In the genomic region with DNA sequence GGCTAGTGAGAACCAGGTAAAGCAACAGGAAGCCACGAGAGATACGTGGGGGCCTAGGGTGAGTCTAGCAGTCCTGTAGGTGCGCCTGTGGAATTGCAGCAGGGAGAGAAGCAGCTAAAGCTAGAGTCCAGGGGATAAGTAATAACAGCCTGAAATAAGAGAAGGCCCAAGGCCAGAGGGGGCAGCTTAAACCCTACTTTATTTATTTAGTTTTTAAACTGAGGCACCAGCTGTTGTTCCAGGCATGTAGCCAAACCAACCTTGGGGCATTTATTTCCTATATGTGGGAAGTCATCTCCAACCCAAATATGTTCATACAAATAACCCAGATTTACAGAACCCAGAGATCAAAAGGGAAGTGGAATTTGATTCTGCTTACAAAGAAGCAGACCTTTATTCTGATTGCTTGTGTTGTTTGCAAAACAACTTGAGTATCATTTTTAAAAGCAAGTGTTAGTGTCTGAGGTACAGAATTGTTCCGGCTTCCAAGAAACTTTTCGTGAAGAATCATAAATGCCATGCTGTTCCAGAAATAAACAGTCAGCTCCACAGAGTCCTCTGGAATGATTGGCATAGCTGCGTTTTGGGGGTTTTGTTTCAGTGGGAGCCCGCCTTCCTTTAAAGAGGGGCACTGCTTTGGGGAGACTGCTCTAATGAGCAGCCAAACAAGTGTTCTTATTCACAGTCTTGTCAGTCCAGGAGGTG, we compare ENCODE assay signal across 12 cellular contexts.
DNase-seq lines count a peak whose midpoint lies in the region; ATAC-seq and TF ChIP-seq lines count a peak whose summit lies in the region.
"Had no signal": no experiment of that assay in that cellular context is flagged by ENCODE, and none has a peak within 500 bp of the region (broad histone marks: within the 10 kb centered on the region; RNA-seq: fewer than 3 reads in every experiment).

No MANE protein-coding gene starts in this region.

- H3K4me3 ChIP-seq in AG09309 (ENCODE audit: control insufficient read depth, low read depth, low read length) = no peak overlapping the region
- H3K4me3 ChIP-seq in RWPE2 (ENCODE audit: severe bottlenecking) = no peak overlapping the region
- no peak overlapping the region for H3K4me3 ChIP-seq in fibroblast of pulmonary artery (replicated peaks; ENCODE audit: low read depth, low read length)
- H3K4me3 ChIP-seq in CD8-positive, alpha-beta memory T cell (ENCODE audit: low read length) = no peak overlapping the region

- H3K36me3 Mint-ChIP-seq in CD8-positive, alpha-beta memory T cell = no peaks in the 10 kb centered on the region

- POLR2A ChIA-PET in HEK293T (lab: Yijun Ruan, JAX) = no interaction called here
- POLR2A ChIA-PET in CD8-positive, alpha-beta memory T cell (lab: Charles Lee) = no interaction called here

- H3K9me3 ChIP-seq in RWPE2 (ENCODE audit: severe bottlenecking) = no peaks in the 10 kb centered on the region
- H3K9me3 ChIP-seq in CD8-positive, alpha-beta memory T cell (ENCODE audit: low read length) = no peaks in the 10 kb centered on the region

- DNase-seq in AG09309 (ENCODE audit: low read depth) (no peak), HEK293T (ENCODE audit: extremely low spot score) (peak; percentile 16), RWPE2 (ENCODE audit: low spot score) (no peak), fibroblast of pulmonary artery (ENCODE audit: low read depth) (peak; percentile 64), glomerular visceral epithelial cell (ENCODE audit: extremely low spot score) (no peak)
- no peak for DNase-seq in CD8-positive, alpha-beta memory T cell
- DNase-seq: Calu3, kidney, SW 1271 had no signal

- peaks cover 0 to 4% of the 10 kb centered on the region in 2 donors for H3K27me3 Mint-ChIP-seq in CD8-positive, alpha-beta memory T cell
- H3K27me3 Mint-ChIP-seq: dendritic cell treated with granulocyte-macrophage colony-stimulating factor and Interleukin-4, amounts not matched to agents 40 ng/mL and 50 ng/mL, for 4 days had no signal

- H3K9me3 Mint-ChIP-seq in CD8-positive, alpha-beta memory T cell = no peaks in the 10 kb centered on the region
- H3K9me3 Mint-ChIP-seq: dendritic cell treated with granulocyte-macrophage colony-stimulating factor and Interleukin-4, amounts not matched to agents 40 ng/mL and 50 ng/mL, for 4 days had no signal

- no peaks in the 10 kb centered on the region for H3K4me1 Mint-ChIP-seq in CD8-positive, alpha-beta memory T cell

- H3K27ac Mint-ChIP-seq in CD8-positive, alpha-beta memory T cell = no peak overlapping the region
- H3K27ac Mint-ChIP-seq: dendritic cell treated with granulocyte-macrophage colony-stimulating factor and Interleukin-4, amounts not matched to agents 40 ng/mL and 50 ng/mL, for 4 days had no signal

- peak; percentile 54; the same call in 2 of the 3 replicates for ATAC-seq in RWPE2 (ENCODE audit: low read depth)
- no peak for ATAC-seq in GM21526 (IDR thresholded peaks at IDR 0.05; ENCODE audit: low FRiP score, unreplicated experiment)
- ATAC-seq in GM18867 (IDR thresholded peaks at IDR 0.05; ENCODE audit: unreplicated experiment) = no peak

- H3K4me3 Mint-ChIP-seq in CD8-positive, alpha-beta memory T cell = no peak overlapping the region
- H3K4me3 Mint-ChIP-seq: dendritic cell treated with granulocyte-macrophage colony-stimulating factor and Interleukin-4, amounts not matched to agents 40 ng/mL and 50 ng/mL, for 4 days had no signal

- CTCF ChIA-PET in HEK293T (lab: Yijun Ruan, JAX) = no interaction called here
- CTCF ChIA-PET in CD8-positive, alpha-beta memory T cell (lab: Charles Lee) = interaction anchor here (1.6 kb wide), 1 partner anchor 9 kb away, joined by 3 read pairs; no protein-coding TSS in a partner anchor

- peak overlapping the region; percentile 56 for H3K27ac ChIP-seq in RWPE2 (ENCODE audit: poor library complexity, severe bottlenecking)
- no peak overlapping the region for H3K27ac ChIP-seq in CD8-positive, alpha-beta memory T cell (ENCODE audit: low read depth, low read length)

- H3K27me3 ChIP-seq in RWPE2 (ENCODE audit: insufficient read depth, poor library complexity, severe bottlenecking) = no peaks in the 10 kb centered on the region
- no peaks in the 10 kb centered on the region for H3K27me3 ChIP-seq in CD8-positive, alpha-beta memory T cell (ENCODE audit: insufficient read depth, low read length, poor library complexity, severe bottlenecking)

- H3K4me1 ChIP-seq in RWPE2 (ENCODE audit: insufficient read depth, poor library complexity, severe bottlenecking) = peaks cover 6% of the 10 kb centered on the region
- no peaks in the 10 kb centered on the region for H3K4me1 ChIP-seq in CD8-positive, alpha-beta memory T cell (ENCODE audit: insufficient read depth, low read length)

- H3K36me3 ChIP-seq in RWPE2 (ENCODE audit: low read depth) = no peaks in the 10 kb centered on the region
- H3K36me3 ChIP-seq in CD8-positive, alpha-beta memory T cell (ENCODE audit: insufficient read depth, low read length) = no peaks in the 10 kb centered on the region

- TF ChIP-seq CTCF in AG09309 (IDR thresholded peaks at IDR 0.05; ENCODE audit: control insufficient read depth, insufficient read depth, low read depth, low read length, missing control alignments) (peak; percentile 26), RWPE2 (IDR thresholded peaks at IDR 0.05; ENCODE audit: poor library complexity, severe bottlenecking) (no peak), fibroblast of pulmonary artery (IDR thresholded peaks at IDR 0.05; ENCODE audit: low read length, missing control alignments) (peak; percentile 27)

TF ChIP-seq in HEK293T, 16 proteins besides CTCF, POLR2A, EP300 and RAD21:
- no peak for TF ChIP-seq BHLHE40 (IDR thresholded peaks at IDR 0.05; ENCODE audit: borderline replicate concordance)
- TF ChIP-seq LEF1 (IDR thresholded peaks at IDR 0.05; ENCODE audit: borderline replicate concordance) = no peak
- TF ChIP-seq, protein P1, sequence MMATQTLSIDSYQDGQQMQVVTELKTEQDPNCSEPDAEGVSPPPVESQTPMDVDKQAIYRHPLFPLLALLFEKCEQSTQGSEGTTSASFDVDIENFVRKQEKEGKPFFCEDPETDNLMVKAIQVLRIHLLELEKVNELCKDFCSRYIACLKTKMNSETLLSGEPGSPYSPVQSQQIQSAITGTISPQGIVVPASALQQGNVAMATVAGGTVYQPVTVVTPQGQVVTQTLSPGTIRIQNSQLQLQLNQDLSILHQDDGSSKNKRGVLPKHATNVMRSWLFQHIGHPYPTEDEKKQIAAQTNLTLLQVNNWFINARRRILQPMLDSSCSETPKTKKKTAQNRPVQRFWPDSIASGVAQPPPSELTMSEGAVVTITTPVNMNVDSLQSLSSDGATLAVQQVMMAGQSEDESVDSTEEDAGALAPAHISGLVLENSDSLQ (IDR thresholded peaks at IDR 0.05) = no peak
- TF ChIP-seq HDGF (IDR thresholded peaks at IDR 0.05; ENCODE audit: borderline replicate concordance) = no peak
- TF ChIP-seq ZNF384 (IDR thresholded peaks at IDR 0.05) = no peak
- TF ChIP-seq L3MBTL2 (conservative IDR thresholded peaks at IDR 0.05) = no peak
- no peak for TF ChIP-seq FOXA1 (IDR thresholded peaks at IDR 0.05)
- no peak for TF ChIP-seq ELF4 (IDR thresholded peaks at IDR 0.05)
- TF ChIP-seq SUZ12 (IDR thresholded peaks at IDR 0.05) = no peak
- TF ChIP-seq NFRKB (IDR thresholded peaks at IDR 0.05) = no peak
- TF ChIP-seq TARDBP (IDR thresholded peaks at IDR 0.05) = no peak
- TF ChIP-seq FOXM1 (IDR thresholded peaks at IDR 0.05; ENCODE audit: borderline replicate concordance) = no peak
- no peak for TF ChIP-seq ARNT (IDR thresholded peaks at IDR 0.05)
- TF ChIP-seq FOXK2 (IDR thresholded peaks at IDR 0.05) = no peak
- no peak for TF ChIP-seq CTBP1 (IDR thresholded peaks at IDR 0.05; ENCODE audit: borderline replicate concordance)

Comparison
In these comparisons a context has a peak if more than half of its experiments do, and no peak if none do; other contexts are left out.
1. DNase-seq: peak in HEK293T (single experiment) and fibroblast of pulmonary artery (single experiment); none in AG09309 (single experiment), RWPE2 (single experiment), CD8-positive, alpha-beta memory T cell (0 of 5) and glomerular visceral epithelial cell (single experiment).